Comparison of ENCODE assay signal across 18 cellular contexts in the genomic region with DNA sequence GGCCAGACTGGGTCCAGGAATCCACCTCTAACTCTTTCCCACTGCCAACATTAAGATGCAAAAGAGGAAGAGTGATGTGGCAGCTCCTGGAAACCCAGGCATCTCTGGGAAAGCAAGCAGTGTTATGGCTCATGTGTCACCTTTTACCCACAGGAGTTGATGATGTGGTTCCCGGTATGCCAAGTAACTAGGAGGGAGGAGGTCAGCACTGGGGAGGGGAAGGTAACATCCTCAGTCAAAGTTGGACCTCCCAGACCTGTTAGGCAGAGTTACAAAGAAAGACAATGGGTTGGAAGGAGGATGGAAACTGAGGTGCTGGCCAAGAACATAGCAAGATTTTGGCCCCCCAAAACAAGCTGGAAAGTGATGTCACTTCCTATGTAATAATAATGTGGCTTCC. TPM values are rescaled to one million over a fixed set of nuclear protein-coding genes. Genes with fewer than 3 reads are reported as not detected.
A peak's percentile ranks its signal among the peaks of the same experiment; 100 is the strongest.
DNase-seq lines count a peak whose midpoint lies in the region; ATAC-seq and TF ChIP-seq lines count a peak whose summit lies in the region.
"Had no signal": no experiment of that assay in that cellular context is flagged by ENCODE, and none has a peak within 500 bp of the region (broad histone marks: within the 10 kb centered on the region; RNA-seq: fewer than 3 reads in every experiment).

No MANE protein-coding gene starts in this region.

- H3K27ac ChIP-seq in breast epithelium, result peak overlapping the region; percentile 55 to 79
- H3K27ac ChIP-seq in skeletal muscle tissue (ENCODE audit: low read depth, low read length), result peak overlapping the region; percentile 46
- H3K27ac ChIP-seq: C4-2B had no signal

- TF ChIP-seq POLR2A in breast epithelium (IDR thresholded peaks at IDR 0.05), result no peak

- H3K36me3 ChIP-seq in breast epithelium (no peaks in the 10 kb centered on the region), skeletal muscle tissue (ENCODE audit: control insufficient read depth in 3 of 3, insufficient read depth in 3 of 3, low read length in 3 of 3) (peaks cover 13 to 20% (median 16%) of the 10 kb centered on the region in 3 donors)

- H3K27me3 ChIP-seq in breast epithelium (no peaks in the 10 kb centered on the region), skeletal muscle tissue (ENCODE audit: control insufficient read depth in 3 of 3, insufficient read depth in 3 of 3, low read length in 3 of 3) (no peaks in the 10 kb centered on the region)
- H3K27me3 ChIP-seq: transverse colon had no signal

- H3K9me3 ChIP-seq in breast epithelium (no peaks in the 10 kb centered on the region), skeletal muscle tissue (ENCODE audit: control insufficient read depth in 3 of 3, low read length in 3 of 3) (no peaks in the 10 kb centered on the region)
- H3K9me3 ChIP-seq: transverse colon had no signal

- DNase-seq in HK-2 (ENCODE audit: unreplicated experiment) (peak; percentile 32), breast epithelium (ENCODE audit: low spot score in 2 of 2) (no peak), left cardiac atrium (no peak), NCI-H1092 treated with DMSO at 0.1 percent for 48 hours (lab: John Stamatoyannopoulos, UW) (no peak), middle frontal gyrus (ENCODE audit: extremely low spot score, low spot score) (no peak), occipital lobe (lab: John Stamatoyannopoulos, UW) (no peak)
- DNase-seq: activated CD8-positive, alpha-beta T cell treated with anti-CD3 and anti-CD28 coated beads, Interleukin-2, amount 10 ng/mL, durations not matched to agents 7 days and 5 days; activated gamma-delta T cell; effector CD4-positive, alpha-beta T cell; NCI-H1048; NCI-H2171 treated with DMSO at 0.1 percent for 48 hours; stimulated activated CD4-positive, alpha-beta T cell treated with anti-CD3 and anti-CD28 coated beads, Interleukin-2, amount 100 ng/mL, for 48 hours; transverse colon had no signal

- intact Hi-C loops in breast epithelium (cut with DNase I; ENCODE audit: low total_unique reads), result no loop called here
- intact Hi-C loops in left cardiac atrium (cut with DNase I), result no loop called here

- H3K9ac ChIP-seq in skeletal muscle tissue (ENCODE audit: low read depth in 1 of 3, low read length in 3 of 3), result no peak overlapping the region

- peak; percentile 56 to 62 for ATAC-seq in left cardiac atrium
- ATAC-seq in GM18511 (IDR thresholded peaks at IDR 0.05; ENCODE audit: unreplicated experiment), result no peak
- ATAC-seq: activated CD8-positive, alpha-beta T cell treated with anti-CD3 and anti-CD28 coated beads, Interleukin-2, amount 10 ng/mL, durations not matched to agents 7 days and 5 days had no signal

- TF ChIP-seq CTCF in breast epithelium (IDR thresholded peaks at IDR 0.05), result no peak

- no peak overlapping the region for H3K4me3 ChIP-seq in breast epithelium
- H3K4me3 ChIP-seq in skeletal muscle tissue (ENCODE audit: low read length in 3 of 3), result no peak overlapping the region
- H3K4me3 ChIP-seq: transverse colon had no signal

- no peaks in the 10 kb centered on the region for H3K4me1 ChIP-seq in breast epithelium
- peaks cover 13 to 22% (median 16%) of the 10 kb centered on the region in 3 donors for H3K4me1 ChIP-seq in skeletal muscle tissue (ENCODE audit: control insufficient read depth in 3 of 3, insufficient read depth in 3 of 3, low read length in 3 of 3)

RNA-seq across cellular contexts. Expression of gene RPL26, which starts 17.9 kb away (rescaled TPM):
- total RNA-seq in breast epithelium (1,000 to 10,000 TPM; 3,666 to 5,219 (median 4,419) TPM), left cardiac atrium (1,000 to 10,000 TPM; 1,025 to 1,062 TPM), skeletal muscle tissue (4,040 TPM), occipital lobe (3,834 TPM)

RNA-seq across cellular contexts. Expression of gene ODF4, which starts 25.5 kb away (rescaled TPM):
- total RNA-seq in breast epithelium (not detected), left cardiac atrium (not detected), skeletal muscle tissue (not detected), occipital lobe (not detected)
- total RNA-seq: activated CD8-positive, alpha-beta T cell treated with anti-CD3 and anti-CD28 coated beads, Interleukin-2, amount 10 ng/mL, durations not matched to agents 7 days and 5 days; kidney epithelial cell; SK-MEL-5; transverse colon had no signal

RNA-seq across cellular contexts. Expression of gene RNF222, which starts 32.5 kb away (rescaled TPM):
- total RNA-seq in breast epithelium (not detected), left cardiac atrium (not detected), skeletal muscle tissue (not detected), occipital lobe (not detected)
- total RNA-seq: kidney epithelial cell, SK-MEL-5, transverse colon had no signal

RNA-seq across cellular contexts. Expression of gene ARHGEF15, which starts 55.1 kb away (rescaled TPM):
- total RNA-seq in breast epithelium, result 10 to 100 TPM in 2 of 3 donors, 1 to 10 TPM in 1; 2.9 to 75.4 (median 11.5) TPM
- total RNA-seq in left cardiac atrium, result 10 to 100 TPM; 14.3 to 27.4 TPM
- total RNA-seq in skeletal muscle tissue, result 2.6 TPM
- total RNA-seq in occipital lobe, result 0.47 TPM
- total RNA-seq: activated CD8-positive, alpha-beta T cell treated with anti-CD3 and anti-CD28 coated beads, Interleukin-2, amount 10 ng/mL, durations not matched to agents 7 days and 5 days; SK-MEL-5 had no signal
